In genomic region chrX:75522565-75523411, GRCh38 we compare ENCODE assay signal across 8 cellular contexts. TPM values are rescaled to one million over a fixed set of nuclear protein-coding genes. Genes with fewer than 3 reads are reported as not detected.
DNase-seq lines count a peak whose midpoint lies in the region; TF ChIP-seq lines count a peak whose summit lies in the region.

ZDHHC15 (minus strand) TSS chrX:75523037; CDS start chrX:75523024, 13 bp downstream.

- no peaks in the 10 kb centered on the region for H3K36me3 ChIP-seq in mesendoderm (ENCODE audit: control insufficient read depth, insufficient read depth, low read length)

- no peak within 1 kb of the TSS for H2BK5ac ChIP-seq in mesendoderm (ENCODE audit: low read length)

- H3K4ac ChIP-seq in mesendoderm (ENCODE audit: low read depth, low read length), result no peak within 1 kb of the TSS

- H3K27me3 ChIP-seq in mesendoderm (ENCODE audit: insufficient read depth, low read length, poor library complexity), result no peaks in the 10 kb centered on the region

- H3K27ac ChIP-seq in C4-2B (peak within 1 kb of the TSS; percentile 19; the same call in 1 of the 2 replicates), mesendoderm (ENCODE audit: low read depth, low read length) (no peak within 1 kb of the TSS)

- H3K18ac ChIP-seq in mesendoderm (ENCODE audit: low read length), result no peak within 1 kb of the TSS

- no CpG with 5 or more reads among the region's 43 CpGs for WGBS in mesendoderm (ENCODE audit: extremely low coverage, insufficient coverage, low lambda C conversion rate)

- peak within 1 kb of the TSS; percentile 82 for H3K56ac ChIP-seq in mesendoderm (ENCODE audit: low read length)

- no peak within 1 kb of the TSS for H4K8ac ChIP-seq in mesendoderm (ENCODE audit: low read depth, low read length)

- H2BK120ac ChIP-seq in mesendoderm (ENCODE audit: low read depth, low read length), result no peak within 1 kb of the TSS

- DNase-seq in NCI-H1694 (lab: John Stamatoyannopoulos, UW), result peak; percentile 78
- DNase-seq in activated CD8-positive, alpha-beta memory T cell treated with anti-CD3 and anti-CD28 coated beads for 24 hours, result peak; percentile 76
- DNase-seq in effector CD4-positive, alpha-beta T cell, result peak; percentile 6
- peak; percentile 72 for DNase-seq in mesendoderm
- peak; percentile 18 to 35 (median 19) for DNase-seq in stimulated activated CD4-positive, alpha-beta T cell treated with anti-CD3 and anti-CD28 coated beads, TNF-alpha, amount 100 ng/mL, for 4 hours (ENCODE audit: low read depth in 3 of 3)
- DNase-seq in GM10266 (ENCODE audit: extremely low spot score), result no peak
- DNase-seq in hepatic stellate cell (ENCODE audit: low spot score), result no peak

- peak within 1 kb of the TSS; percentile 43 for H3K4me3 ChIP-seq in mesendoderm (ENCODE audit: low read length)

- no peaks in the 10 kb centered on the region for H3K79me2 ChIP-seq in mesendoderm (ENCODE audit: control insufficient read depth, insufficient read depth, low read length)

- H4K5ac ChIP-seq in mesendoderm (ENCODE audit: low read length), result no peak within 1 kb of the TSS

- no peak within 1 kb of the TSS for H2AK5ac ChIP-seq in mesendoderm (ENCODE audit: low read length)

- TF ChIP-seq CTCF in C4-2B (conservative IDR thresholded peaks at IDR 0.05) (no peak), GM10266 (IDR thresholded peaks at IDR 0.05; ENCODE audit: control insufficient read depth, insufficient read depth, low read depth, missing control alignments) (no peak)

- peak within 1 kb of the TSS; percentile 56 for H3K9ac ChIP-seq in mesendoderm (ENCODE audit: low read length)

- no peak within 1 kb of the TSS for H2BK15ac ChIP-seq in mesendoderm (replicated peaks; ENCODE audit: low read depth)

- peak within 1 kb of the TSS; percentile 42 for H3K4me2 ChIP-seq in mesendoderm (ENCODE audit: low read length)

- no peaks in the 10 kb centered on the region for H3K79me1 ChIP-seq in mesendoderm (ENCODE audit: low read length)

- no peak within 1 kb of the TSS for H3K23ac ChIP-seq in mesendoderm (ENCODE audit: low read length)

- H3K4me1 ChIP-seq in mesendoderm (ENCODE audit: control insufficient read depth, low read depth, low read length), result no peaks in the 10 kb centered on the region

RNA-seq across cellular contexts. Expression of gene ZDHHC15, which starts in this region (rescaled TPM):
- 1.8 TPM for polyA plus RNA-seq in mesendoderm (2013, experiment 1 of 2)
- 1.9 TPM for polyA plus RNA-seq in mesendoderm (2013, experiment 2 of 2)

Comparison
In these comparisons a context has a peak if more than half of its experiments do, and no peak if none do; other contexts are left out.
1. DNase-seq: peak in NCI-H1694 (single experiment), activated CD8-positive, alpha-beta memory T cell treated with anti-CD3 and anti-CD28 coated beads for 24 hours (single experiment), effector CD4-positive, alpha-beta T cell (single experiment), mesendoderm (single experiment) and stimulated activated CD4-positive, alpha-beta T cell treated with anti-CD3 and anti-CD28 coated beads, TNF-alpha, amount 100 ng/mL, for 4 hours (3 of 3); none in GM10266 (single experiment) and hepatic stellate cell (single experiment).